12 cellular contexts compared by ENCODE assay signal in the genomic region with DNA sequence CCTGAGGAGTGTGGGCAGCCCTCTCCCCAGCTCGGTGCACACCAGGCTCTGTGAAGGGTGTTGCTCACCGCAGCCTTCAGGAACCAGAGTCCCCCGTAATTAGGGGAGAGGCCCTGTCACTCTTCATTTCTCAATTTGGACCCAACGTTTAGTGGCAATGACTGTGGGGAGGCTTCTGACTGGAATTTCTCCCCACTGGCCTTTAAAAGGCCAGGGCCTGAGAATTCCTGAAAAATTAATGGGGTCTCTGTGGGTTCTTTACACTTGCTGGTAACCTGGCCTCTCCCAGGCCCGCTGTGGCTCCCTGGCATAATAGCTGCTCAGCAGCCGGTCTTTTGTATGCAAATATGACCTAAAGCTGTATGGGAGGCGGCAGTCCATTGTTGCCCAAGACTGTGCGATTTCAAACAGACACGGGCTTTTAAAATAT.
DNase-seq lines count a peak whose midpoint lies in the region; ATAC-seq and TF ChIP-seq lines count a peak whose summit lies in the region.
"Had no signal": no experiment of that assay in that cellular context is flagged by ENCODE, and none has a peak within 500 bp of the region (broad histone marks: within the 10 kb centered on the region; RNA-seq: fewer than 3 reads in every experiment).

No MANE protein-coding gene starts in this region.

- intact Hi-C loops in spleen (cut with DNase I; ENCODE audit: low total_unique reads), result no loop called here

- H3K9me3 ChIP-seq in HEK293 (ENCODE audit: control insufficient read depth, insufficient read depth, low read depth, low read length), result no peaks in the 10 kb centered on the region
- no peaks in the 10 kb centered on the region for H3K9me3 ChIP-seq in iPS-18a (ENCODE audit: control insufficient read depth, low read depth, low read length)
- no peaks in the 10 kb centered on the region for H3K9me3 ChIP-seq in spleen
- no peaks in the 10 kb centered on the region for H3K9me3 ChIP-seq in upper lobe of left lung
- H3K9me3 ChIP-seq: gastrocnemius medialis had no signal

- no peak for ATAC-seq in upper lobe of left lung (ENCODE audit: low FRiP score in 2 of 2)
- ATAC-seq: gastrocnemius medialis had no signal

- WGBS in spleen, 5 donors, result 41 to 73% (median 54%) methylated on average over 9 of the region's 9 CpGs
- 75 to 84% methylated on average over 9 of the region's 9 CpGs for WGBS in upper lobe of left lung, 2 donors

- POLR2A ChIA-PET in HEK293 (lab: Yijun Ruan, JAX), result no interaction called here

- H3K36me3 ChIP-seq in HEK293 (ENCODE audit: control insufficient read depth in 2 of 2, insufficient read depth in 1 of 2, low read length in 2 of 2), result no peaks in the 10 kb centered on the region
- H3K36me3 ChIP-seq in iPS-18a (ENCODE audit: control insufficient read depth, low read depth, low read length), result no peaks in the 10 kb centered on the region
- H3K36me3 ChIP-seq in spleen, result no peaks in the 10 kb centered on the region
- H3K36me3 ChIP-seq in upper lobe of left lung, result no peaks in the 10 kb centered on the region
- H3K36me3 ChIP-seq: gastrocnemius medialis had no signal

- H3K27me3 ChIP-seq in iPS-18a (ENCODE audit: control insufficient read depth, insufficient read depth, low read length), result no peaks in the 10 kb centered on the region
- no peaks in the 10 kb centered on the region for H3K27me3 ChIP-seq in spleen (replicated peaks in 1 of 7)
- H3K27me3 ChIP-seq in upper lobe of left lung, result no peaks in the 10 kb centered on the region
- H3K27me3 ChIP-seq: gastrocnemius medialis had no signal

- TF ChIP-seq CTCF in HEK293 (tag by site-specific recombination; IDR thresholded peaks at IDR 0.05), result no peak
- no peak for TF ChIP-seq CTCF in spleen (IDR thresholded peaks at IDR 0.05 in 8 of 11, conservative IDR thresholded peaks at IDR 0.05 in 3 of 11)
- no peak for TF ChIP-seq CTCF in upper lobe of left lung (IDR thresholded peaks at IDR 0.05)

- H3K9ac ChIP-seq in iPS-18a (ENCODE audit: low read length), result no peak overlapping the region

- TF ChIP-seq POLR2A in spleen (IDR thresholded peaks at IDR 0.05) (no peak), upper lobe of left lung (IDR thresholded peaks at IDR 0.05) (no peak)

- DNase-seq in NCI-H526 (lab: John Stamatoyannopoulos, UW), result peak; percentile 23 to 82
- DNase-seq in spleen, result peak; percentile 25
- no peak for DNase-seq in Ammon's horn (ENCODE audit: low spot score)
- no peak for DNase-seq in upper lobe of left lung
- DNase-seq in SW480 (ENCODE audit: low spot score), result no peak
- DNase-seq: activated naive CD4-positive, alpha-beta T cell treated with anti-CD3 and anti-CD28 coated beads for 36 hours; CD4-positive, alpha-beta T cell; gastrocnemius medialis; kidney; NCI-H187 treated with DMSO at 0.1 percent for 48 hours had no signal

- H3K27ac ChIP-seq in HEK293 (ENCODE audit: extremely low read depth, low read depth, low read length) (no peak overlapping the region), iPS-18a (ENCODE audit: low read length) (peak overlapping the region; percentile 33), spleen (peak overlapping the region in 5 of 8 donors; percentile 17 to 62 (median 26)), upper lobe of left lung (no peak overlapping the region)

- H3K4me1 ChIP-seq in HEK293 (ENCODE audit: control insufficient read depth, insufficient read depth, low read length), result no peaks in the 10 kb centered on the region
- peaks cover 46% of the 10 kb centered on the region for H3K4me1 ChIP-seq in iPS-18a (ENCODE audit: control insufficient read depth, low read depth, low read length)
- H3K4me1 ChIP-seq in spleen, result peaks cover 7 to 86% (median 43%) of the 10 kb centered on the region in 6 donors
- H3K4me1 ChIP-seq in upper lobe of left lung, result peaks cover 0 to 3% (median 0%) of the 10 kb centered on the region in 4 donors

- H3K4me3 ChIP-seq in HEK293 (ENCODE audit: low read depth, low read length) (no peak overlapping the region), iPS-18a (ENCODE audit: low read length) (peak overlapping the region; percentile 34), spleen (no peak overlapping the region), upper lobe of left lung (no peak overlapping the region)
- H3K4me3 ChIP-seq: gastrocnemius medialis had no signal

- CTCF ChIA-PET in HEK293 (lab: Yijun Ruan, JAX), result interaction anchor here (0.6 kb wide), 1 partner anchor 356 kb away, joined by 3 read pairs; no protein-coding TSS in a partner anchor

- no peak for TF ChIP-seq EP300 in upper lobe of left lung (IDR thresholded peaks at IDR 0.05)

TF ChIP-seq in HEK293, 187 proteins besides CTCF, POLR2A, EP300 and RAD21:
- TF ChIP-seq ZNF311 (tag by site-specific recombination; IDR thresholded peaks at IDR 0.05; ENCODE audit: borderline replicate concordance) (no peak), SP7 (tag by site-specific recombination; IDR thresholded peaks at IDR 0.05) (0 out of 2 replicates have a peak, but pooled peaks have one; percentile 58), KLF7 (tag by site-specific recombination; IDR thresholded peaks at IDR 0.05; ENCODE audit: borderline replicate concordance) (no peak)

Comparison
In these comparisons a context has a peak if more than half of its experiments do, and no peak if none do; other contexts are left out.
1. H3K27ac ChIP-seq: peak in iPS-18a (single experiment) and spleen (5 of 8); none in HEK293 (single experiment) and upper lobe of left lung (0 of 4).
2. DNase-seq: peak in NCI-H526 (2 of 2) and spleen (single experiment); none in Ammon's horn (single experiment), upper lobe of left lung (0 of 2) and SW480 (single experiment).